In the genomic region with DNA sequence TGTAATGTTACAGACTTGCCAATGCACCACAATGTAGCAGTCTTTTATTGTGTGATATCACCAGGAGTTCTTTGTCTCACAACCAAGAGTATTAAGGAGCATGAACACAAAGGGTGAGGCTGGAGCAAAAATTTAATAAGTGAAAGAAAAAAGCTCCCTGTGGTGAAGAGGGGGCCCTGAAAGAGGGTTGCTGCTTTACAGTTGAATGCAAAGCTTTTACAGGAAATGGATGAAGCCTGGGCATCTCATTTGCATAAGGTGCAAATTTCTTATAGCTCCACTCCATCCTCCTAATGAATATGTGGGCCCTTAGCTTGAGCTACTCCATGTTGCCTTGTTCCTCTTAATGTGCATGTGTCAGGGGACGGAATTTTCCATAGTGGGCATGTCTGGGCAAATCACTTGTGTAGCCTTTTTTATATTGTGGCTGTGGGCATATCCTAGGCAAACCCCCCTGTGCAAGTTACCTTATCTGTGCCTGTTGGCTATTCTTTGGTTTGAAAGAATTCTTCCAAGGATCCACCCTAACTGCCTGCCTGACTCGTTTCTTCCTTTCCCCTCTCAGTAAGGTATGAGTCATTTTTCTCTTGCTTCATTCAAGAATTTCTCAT, we compare ENCODE assay signal across 20 cellular contexts. TPM values are rescaled to one million over a fixed set of nuclear protein-coding genes. Genes with fewer than 3 reads are reported as not detected.
DNase-seq lines count a peak whose midpoint lies in the region; ATAC-seq, FAIRE-seq and TF ChIP-seq lines count a peak whose summit lies in the region.
"Had no signal": no experiment of that assay in that cellular context is flagged by ENCODE, and none has a peak within 500 bp of the region (broad histone marks: within the 10 kb centered on the region; RNA-seq: fewer than 3 reads in every experiment).

No MANE protein-coding gene starts in this region.

- H3K4me3 ChIP-seq in fibroblast of mammary gland (ENCODE audit: control insufficient read depth, low read depth, low read length), result no peak overlapping the region
- H3K4me3 ChIP-seq: right atrium auricular region, suprapubic skin had no signal

- H3K27me3 Mint-ChIP-seq in stimulated activated naive CD8-positive, alpha-beta T cell treated with anti-CD3 and anti-CD28 coated beads, Interleukin-15, amount 100 ng/mL, for 72 hours, result no peaks in the 10 kb centered on the region
- H3K27me3 Mint-ChIP-seq in activated T-helper 2 cell treated with anti-CD3 and anti-CD28 coated beads, Interferon-gamma antibody, Interleukin-2, Interleukin-4, amounts not matched to agents 10 μg/mL and 5 μg/mL and 100 μg/mL, durations not matched to agents 14 hours and 24 hours and 36 hours (ENCODE audit: low read depth), result no peaks in the 10 kb centered on the region
- H3K27me3 Mint-ChIP-seq: activated T-helper 17 cell treated with anti-CD3 and anti-CD28 coated beads, Interleukin-2, amount 50 U/mL, for 72 hours; T-helper 17 cell had no signal

- no peaks in the 10 kb centered on the region for H3K4me1 Mint-ChIP-seq in stimulated activated naive CD8-positive, alpha-beta T cell treated with anti-CD3 and anti-CD28 coated beads, Interleukin-15, amount 100 ng/mL, for 72 hours
- no peaks in the 10 kb centered on the region for H3K4me1 Mint-ChIP-seq in activated T-helper 2 cell treated with anti-CD3 and anti-CD28 coated beads, Interferon-gamma antibody, Interleukin-2, Interleukin-4, amounts not matched to agents 10 μg/mL and 5 μg/mL and 100 μg/mL, durations not matched to agents 14 hours and 24 hours and 36 hours (ENCODE audit: low read depth)
- H3K4me1 Mint-ChIP-seq: activated T-helper 17 cell treated with anti-CD3 and anti-CD28 coated beads, Interleukin-2, amount 50 U/mL, for 72 hours; T-helper 17 cell had no signal

- peak overlapping the region in 1 of 2 donors; percentile 57 for H3K27ac Mint-ChIP-seq in stimulated activated naive CD8-positive, alpha-beta T cell treated with anti-CD3 and anti-CD28 coated beads, Interleukin-15, amount 100 ng/mL, for 72 hours
- no peak overlapping the region for H3K27ac Mint-ChIP-seq in activated T-helper 2 cell treated with anti-CD3 and anti-CD28 coated beads, Interferon-gamma antibody, Interleukin-2, Interleukin-4, amounts not matched to agents 10 μg/mL and 5 μg/mL and 100 μg/mL, durations not matched to agents 14 hours and 24 hours and 36 hours
- H3K27ac Mint-ChIP-seq: activated T-helper 17 cell treated with anti-CD3 and anti-CD28 coated beads, Interleukin-2, amount 50 U/mL, for 72 hours; mesothelial cell of epicardium; T-helper 17 cell had no signal

- peak; percentile 27 for DNase-seq in HCEC 1CT
- DNase-seq in RCC 7860 (ENCODE audit: low spot score), result peak; percentile 10
- peak; percentile 11 for DNase-seq in fibroblast of mammary gland (ENCODE audit: low read depth)
- DNase-seq in non-pigmented ciliary epithelial cell (ENCODE audit: low read depth), result peak; percentile 9
- DNase-seq in stimulated activated naive CD8-positive, alpha-beta T cell treated with anti-CD3 and anti-CD28 coated beads, Interleukin-15, amount 100 ng/mL, for 72 hours, result no peak
- no peak for DNase-seq in activated T-helper 2 cell treated with anti-CD3 and anti-CD28 coated beads, Interferon-gamma antibody, Interleukin-2, Interleukin-4, amounts not matched to agents 10 μg/mL and 5 μg/mL and 100 μg/mL, durations not matched to agents 14 hours and 24 hours and 36 hours (ENCODE audit: low spot score)
- DNase-seq: activated CD4-positive, CD25-positive, alpha-beta regulatory T cell; cerebellar nuclear complex; islet precursor cell; NCI-H1092 treated with DMSO at 0.1 percent for 48 hours; NCI-H345; SHP77; stimulated activated CD4-positive, alpha-beta T cell treated with anti-CD3 and anti-CD28 coated beads, Interleukin-1b, Interleukin-23, amount 100 ng/mL, for 48 hours; T-helper 17 cell had no signal

- no peak overlapping the region for H3K4me3 Mint-ChIP-seq in stimulated activated naive CD8-positive, alpha-beta T cell treated with anti-CD3 and anti-CD28 coated beads, Interleukin-15, amount 100 ng/mL, for 72 hours
- no peak overlapping the region for H3K4me3 Mint-ChIP-seq in activated T-helper 2 cell treated with anti-CD3 and anti-CD28 coated beads, Interferon-gamma antibody, Interleukin-2, Interleukin-4, amounts not matched to agents 10 μg/mL and 5 μg/mL and 100 μg/mL, durations not matched to agents 14 hours and 24 hours and 36 hours (ENCODE audit: low read depth)
- H3K4me3 Mint-ChIP-seq: activated T-helper 17 cell treated with anti-CD3 and anti-CD28 coated beads, Interleukin-2, amount 50 U/mL, for 72 hours; mesothelial cell of epicardium; T-helper 17 cell had no signal

- H3K36me3 Mint-ChIP-seq in activated T-helper 2 cell treated with anti-CD3 and anti-CD28 coated beads, Interferon-gamma antibody, Interleukin-2, Interleukin-4, amounts not matched to agents 10 μg/mL and 5 μg/mL and 100 μg/mL, durations not matched to agents 14 hours and 24 hours and 36 hours (ENCODE audit: low read depth), result no peaks in the 10 kb centered on the region

- FAIRE-seq in RCC 7860 (lab: Jason Lieb, UNC), result no peak

- peaks cover 10 to 17% of the 10 kb centered on the region in 2 donors for H3K9me3 Mint-ChIP-seq in stimulated activated naive CD8-positive, alpha-beta T cell treated with anti-CD3 and anti-CD28 coated beads, Interleukin-15, amount 100 ng/mL, for 72 hours
- H3K9me3 Mint-ChIP-seq in activated T-helper 2 cell treated with anti-CD3 and anti-CD28 coated beads, Interferon-gamma antibody, Interleukin-2, Interleukin-4, amounts not matched to agents 10 μg/mL and 5 μg/mL and 100 μg/mL, durations not matched to agents 14 hours and 24 hours and 36 hours, result peaks cover 9% of the 10 kb centered on the region

- intact Hi-C loops in activated T-helper 2 cell treated with anti-CD3 and anti-CD28 coated beads, Interferon-gamma antibody, Interleukin-2, Interleukin-4, amounts not matched to agents 10 μg/mL and 5 μg/mL and 100 μg/mL, durations not matched to agents 14 hours and 24 hours and 36 hours (cut with micrococcal nuclease), result no loop called here

- ATAC-seq in stimulated activated naive CD8-positive, alpha-beta T cell treated with anti-CD3 and anti-CD28 coated beads, Interleukin-15, amount 100 ng/mL, for 72 hours, result no peak
- no peak for ATAC-seq in HG02970 (IDR thresholded peaks at IDR 0.05; ENCODE audit: low FRiP score, unreplicated experiment)
- ATAC-seq: activated T-helper 17 cell treated with anti-CD3 and anti-CD28 coated beads, Interleukin-2, amount 50 U/mL, for 72 hours; T-helper 17 cell had no signal

- no peak for TF ChIP-seq CTCF in fibroblast of mammary gland (conservative IDR thresholded peaks at IDR 0.05; ENCODE audit: control insufficient read depth, insufficient read depth, low read depth, low read length)

RNA-seq across cellular contexts. Expression of gene TRPC4, which starts 45.3 kb away (rescaled TPM):
- total RNA-seq in activated T-helper 2 cell treated with anti-CD3 and anti-CD28 coated beads, Interferon-gamma antibody, Interleukin-2, Interleukin-4, amounts not matched to agents 10 μg/mL and 5 μg/mL and 100 μg/mL, durations not matched to agents 14 hours and 24 hours and 36 hours, result not detected in 2 replicates
- total RNA-seq: activated CD8-positive, alpha-beta memory T cell treated with anti-CD3 and anti-CD28 coated beads for 36 hours; activated T-helper 17 cell treated with anti-CD3 and anti-CD28 coated beads, Interleukin-2, amount 50 U/mL, for 72 hours; T-helper 17 cell had no signal

Comparison
In these comparisons a context has a peak if more than half of its experiments do, and no peak if none do; other contexts are left out.
1. DNase-seq: peak in HCEC 1CT (single experiment), RCC 7860 (single experiment), fibroblast of mammary gland (single experiment) and non-pigmented ciliary epithelial cell (single experiment); none in stimulated activated naive CD8-positive, alpha-beta T cell treated with anti-CD3 and anti-CD28 coated beads, Interleukin-15, amount 100 ng/mL, for 72 hours (0 of 2) and activated T-helper 2 cell treated with anti-CD3 and anti-CD28 coated beads, Interferon-gamma antibody, Interleukin-2, Interleukin-4, amounts not matched to agents 10 μg/mL and 5 μg/mL and 100 μg/mL, durations not matched to agents 14 hours and 24 hours and 36 hours (single experiment).